Comparison of ENCODE assay signal across 12 cellular contexts in the genomic region with DNA sequence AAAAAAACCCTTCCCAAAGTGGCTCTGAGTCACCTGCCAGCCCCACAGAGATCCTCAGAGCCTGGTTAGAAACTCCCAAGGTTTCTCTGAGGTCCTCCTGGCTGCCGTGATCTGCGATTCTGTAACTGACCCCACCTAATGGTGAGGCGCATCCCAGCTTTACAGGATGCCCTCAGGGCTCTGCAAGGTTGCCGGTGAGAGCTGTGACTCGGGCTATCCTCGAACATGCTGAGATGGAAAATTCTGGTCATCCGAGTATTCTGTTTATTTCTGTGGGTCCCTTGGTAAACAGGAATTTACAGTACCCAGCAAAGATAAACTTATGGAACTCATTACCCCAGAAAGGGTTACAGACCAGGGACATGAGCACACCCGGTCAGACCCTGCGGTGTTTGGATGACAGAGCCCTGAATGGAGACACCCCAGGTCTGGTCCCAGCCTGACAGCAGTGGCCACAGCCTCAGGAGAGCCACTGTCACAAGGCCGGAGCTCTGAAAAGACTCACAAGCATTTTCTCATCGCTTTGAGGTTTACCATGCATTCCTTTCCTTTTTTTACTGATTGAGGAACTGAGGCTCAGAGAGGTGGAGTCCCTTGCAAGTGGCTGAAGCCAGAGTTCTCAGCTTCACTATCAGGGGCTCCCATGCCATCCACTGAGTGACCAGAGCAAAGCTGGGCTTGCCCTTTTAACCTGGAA. TPM values are rescaled to one million over a fixed set of nuclear protein-coding genes. Genes with fewer than 3 reads are reported as not detected.
DNase-seq lines count a peak whose midpoint lies in the region; ATAC-seq, FAIRE-seq and TF ChIP-seq lines count a peak whose summit lies in the region.
"Had no signal": no experiment of that assay in that cellular context is flagged by ENCODE, and none has a peak within 500 bp of the region (broad histone marks: within the 10 kb centered on the region; RNA-seq: fewer than 3 reads in every experiment).

No MANE protein-coding gene starts in this region.

- ATAC-seq in foreskin keratinocyte: peak; percentile 47
- no peak for ATAC-seq in right cardiac atrium
- ATAC-seq in heart left ventricle: no peak
- ATAC-seq in HG03378 (IDR thresholded peaks at IDR 0.05; ENCODE audit: unreplicated experiment): no peak

- TF ChIP-seq CTCF in BE2C (IDR thresholded peaks at IDR 0.05; ENCODE audit: low read depth, low read length) (peak; percentile 17; the same call in 1 of the 2 replicates), RWPE1 (conservative IDR thresholded peaks at IDR 0.05; ENCODE audit: low read depth) (no peak), foreskin keratinocyte (conservative IDR thresholded peaks at IDR 0.05) (peak; percentile 45), heart left ventricle (IDR thresholded peaks at IDR 0.05) (no peak)

- no peaks in the 10 kb centered on the region for H3K36me3 ChIP-seq in BE2C
- H3K36me3 ChIP-seq in heart left ventricle: no peaks in the 10 kb centered on the region
- H3K36me3 ChIP-seq: right atrium auricular region had no signal

- no peaks in the 10 kb centered on the region for H3K4me1 ChIP-seq in BE2C
- peaks cover 23% of the 10 kb centered on the region for H3K4me1 ChIP-seq in foreskin keratinocyte
- no peaks in the 10 kb centered on the region for H3K4me1 ChIP-seq in right cardiac atrium (ENCODE audit: control insufficient read depth, insufficient read depth, low read length)
- H3K4me1 ChIP-seq in heart left ventricle: peaks cover 0 to 19% (median 0%) of the 10 kb centered on the region in 12 donors
- H3K4me1 ChIP-seq: right atrium auricular region had no signal

- intact Hi-C loops in right cardiac atrium (cut with DNase I): no loop called here
- intact Hi-C loops in heart left ventricle (cut with DNase I): no loop called here

- no peaks in the 10 kb centered on the region; the same call in 1 of the 2 replicates for H3K9me3 ChIP-seq in BE2C
- H3K9me3 ChIP-seq in right cardiac atrium (ENCODE audit: control insufficient read depth, low read length): no peaks in the 10 kb centered on the region
- no peaks in the 10 kb centered on the region for H3K9me3 ChIP-seq in heart left ventricle
- H3K9me3 ChIP-seq: right atrium auricular region had no signal

- no peak for TF ChIP-seq POLR2A in GM12891 (IDR thresholded peaks at IDR 0.05; ENCODE audit: low read depth, low read length)
- TF ChIP-seq POLR2A in heart left ventricle (IDR thresholded peaks at IDR 0.05): no peak

- H3K4me3 ChIP-seq in BE2C (ENCODE audit: low read depth, low read length) (no peak overlapping the region), right cardiac atrium (ENCODE audit: low read length) (no peak overlapping the region), heart left ventricle (no peak overlapping the region)
- H3K4me3 ChIP-seq: right atrium auricular region had no signal

- CTCF ChIA-PET in RWPE1 (lab: Yijun Ruan, JAX): interaction anchor here (0.7 kb wide), 2 partner anchors 39 to 88 kb away, joined by 3 to 4 read pairs; no protein-coding TSS in a partner anchor

- FAIRE-seq in GM12891 (lab: Jason Lieb, UNC): no peak

- H3K27me3 ChIP-seq in BE2C: no peaks in the 10 kb centered on the region; the same call in 1 of the 2 replicates
- H3K27me3 ChIP-seq in foreskin keratinocyte: no peaks in the 10 kb centered on the region
- no peaks in the 10 kb centered on the region for H3K27me3 ChIP-seq in right cardiac atrium (ENCODE audit: control insufficient read depth, insufficient read depth)
- H3K27me3 ChIP-seq in heart left ventricle: peaks cover 0 to 75% (median 20%) of the 10 kb centered on the region in 9 donors
- H3K27me3 ChIP-seq: right atrium auricular region had no signal

- H3K27ac ChIP-seq in RWPE1 (0 out of 2 replicates have a peak overlapping the region, but pooled peaks have one; percentile 5), foreskin keratinocyte (no peak overlapping the region), right cardiac atrium (ENCODE audit: low read length) (no peak overlapping the region), heart left ventricle (no peak overlapping the region)
- H3K27ac ChIP-seq: right atrium auricular region had no signal

- WGBS in right cardiac atrium: 58% methylated on average over 11 of the region's 11 CpGs
- WGBS in heart left ventricle, 4 donors: 51 to 61% (median 58%) methylated on average over 11 of the region's 11 CpGs

- POLR2A ChIA-PET in RWPE1 (lab: Yijun Ruan, JAX; ENCODE audit: low non-redundant PET): no interaction called here

- DNase-seq in BE2C (no peak), GM12891 (ENCODE audit: insufficient read length, low spot score) (no peak), RWPE1 (ENCODE audit: low spot score) (no peak), foreskin keratinocyte (peak in 1 of 2 donors; percentile 85), right cardiac atrium (no peak), T-helper 9 cell (no peak), heart left ventricle (no peak)
- DNase-seq: activated B cell treated with CpG ODN at 0.5 μM for 24 hours, DMS 273 treated with DMSO at 0.1 percent for 48 hours, NCI-H526 had no signal

TF ChIP-seq in GM12891, 5 proteins besides CTCF, POLR2A, EP300 and RAD21:
- TF ChIP-seq SPI1 (IDR thresholded peaks at IDR 0.05; ENCODE audit: low read depth, low read length) (peak; percentile 88), TAF1 (IDR thresholded peaks at IDR 0.05; ENCODE audit: low read depth, low read length) (no peak)

RNA-seq across cellular contexts. Expression of a gene that starts 22.2 kb away (rescaled TPM):
- polyA plus RNA-seq in BE2C (2012; ENCODE audit: insufficient read depth, insufficient read length, low read depth): 1.8 TPM
- 2.4 TPM for polyA plus RNA-seq in GM12891 (2012; ENCODE audit: low read depth, missing spikeins)
- total RNA-seq in foreskin keratinocyte: 0.17 and 0.25 TPM in 2 replicates
- 0.18 and 0.19 TPM in 2 replicates for polyA plus RNA-seq in foreskin keratinocyte
- 1 to 10 TPM in 1 of 4 donors, under 1 TPM in 3; 0.09 to 3.7 (median 0.43) TPM for total RNA-seq in right cardiac atrium
- polyA plus RNA-seq in right cardiac atrium: 0.54 TPM
- total RNA-seq in heart left ventricle: 10 to 100 TPM in 1 of 9 donors, 1 to 10 TPM in 1, under 1 TPM in 6, not detected in 1; 0.12 to 11.6 (median 0.70) TPM
- under 1 TPM; 0.46 to 0.78 TPM for polyA plus RNA-seq in heart left ventricle

RNA-seq across cellular contexts. Expression of a gene that starts 42.3 kb away (rescaled TPM):
- polyA plus RNA-seq in BE2C (2012; ENCODE audit: insufficient read depth, insufficient read length, low read depth): not detected
- polyA plus RNA-seq in GM12891 (2012; ENCODE audit: low read depth, missing spikeins): 0.28 TPM
- total RNA-seq in foreskin keratinocyte: not detected in 2 replicates
- not detected in 2 replicates for polyA plus RNA-seq in foreskin keratinocyte
- total RNA-seq in right cardiac atrium: 1 to 10 TPM in 1 of 4 donors, under 1 TPM in 3; 0.17 to 1.5 (median 0.26) TPM
- 0.81 TPM for polyA plus RNA-seq in right cardiac atrium
- total RNA-seq in heart left ventricle: 1 to 10 TPM in 2 of 9 donors, under 1 TPM in 5, not detected in 2; 0.17 to 5.0 (median 0.42) TPM
- polyA plus RNA-seq in heart left ventricle: under 1 TPM; 0.25 to 0.27 TPM

Comparison
In these comparisons a context has a peak if more than half of its experiments do, and no peak if none do; other contexts are left out.
1. CTCF ChIP-seq: peak in BE2C (single experiment) and foreskin keratinocyte (single experiment); none in RWPE1 (single experiment) and heart left ventricle (0 of 12).